In the genomic region with DNA sequence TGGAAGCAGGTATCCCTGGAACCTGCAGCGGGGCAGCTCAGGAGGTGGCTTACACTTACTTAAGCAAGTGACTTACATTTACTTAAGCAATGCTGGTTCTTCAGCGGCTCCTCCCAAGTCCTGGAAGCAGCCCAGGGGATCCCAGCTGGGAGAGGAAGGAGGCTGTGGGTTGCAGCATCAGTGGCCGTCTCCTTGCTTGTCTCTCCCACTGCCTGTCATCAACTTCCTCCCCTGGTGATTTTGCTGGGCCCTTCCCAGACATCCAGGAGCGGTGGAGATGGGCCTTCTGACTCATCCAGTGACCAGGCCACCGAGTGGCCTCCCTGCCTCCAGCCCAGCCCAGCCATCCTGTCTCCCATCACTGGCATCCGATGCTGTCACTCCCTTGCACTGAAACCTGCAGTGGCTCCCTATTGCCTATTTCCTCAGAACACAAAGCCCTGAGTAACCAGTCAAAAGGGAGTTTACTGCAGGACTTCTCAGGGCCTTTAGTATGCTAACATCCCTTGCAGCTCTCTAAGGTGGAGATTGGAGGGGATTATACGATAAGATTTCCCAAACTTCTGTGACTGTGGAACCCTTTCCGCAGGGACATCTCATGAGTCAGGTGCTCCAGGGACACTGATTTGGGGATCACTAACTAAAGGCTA, we compare ENCODE assay signal across 13 cellular contexts.
DNase-seq lines count a peak whose midpoint lies in the region; ATAC-seq and TF ChIP-seq lines count a peak whose summit lies in the region.
"Had no signal": no experiment of that assay in that cellular context is flagged by ENCODE, and none has a peak within 500 bp of the region (broad histone marks: within the 10 kb centered on the region; RNA-seq: fewer than 3 reads in every experiment).

No MANE protein-coding gene starts in this region.

- H3K18ac ChIP-seq in mesendoderm (ENCODE audit: low read length) = no peak overlapping the region

- H3K4me3 ChIP-seq in AG10803 (ENCODE audit: low read length) (no peak overlapping the region), fibroblast of lung (replicated peaks in 1 of 4; ENCODE audit: control extremely low read depth in 1 of 4, insufficient read depth in 1 of 4, low read depth in 3 of 4, low read length in 4 of 4) (no peak overlapping the region), mesendoderm (ENCODE audit: low read length) (no peak overlapping the region)
- H3K4me3 ChIP-seq: skin epidermis had no signal

- H2BK120ac ChIP-seq in mesendoderm (ENCODE audit: low read depth, low read length) = no peak overlapping the region

- no peak overlapping the region for H3K56ac ChIP-seq in mesendoderm (ENCODE audit: low read length)

- H3K79me1 ChIP-seq in mesendoderm (ENCODE audit: low read length) = peaks cover 3% of the 10 kb centered on the region

- TF ChIP-seq CTCF in AG10803 (conservative IDR thresholded peaks at IDR 0.05; ENCODE audit: low read length) (no peak), fibroblast of lung (conservative IDR thresholded peaks at IDR 0.05 in 1 of 2, IDR thresholded peaks at IDR 0.05 in 1 of 2; ENCODE audit: low read depth in 1 of 2, low read length in 2 of 2) (no peak)

- no peaks in the 10 kb centered on the region for H3K27me3 ChIP-seq in fibroblast of lung (ENCODE audit: control insufficient read depth, insufficient read depth, low read length)
- H3K27me3 ChIP-seq in mesendoderm (ENCODE audit: insufficient read depth, low read length, poor library complexity) = no peaks in the 10 kb centered on the region

- no peak overlapping the region for H2BK15ac ChIP-seq in mesendoderm (replicated peaks; ENCODE audit: low read depth)

- no peaks in the 10 kb centered on the region for H3K9me3 ChIP-seq in fibroblast of lung (ENCODE audit: control insufficient read depth, insufficient read depth, low read depth, low read length)

- no CpG with 5 or more reads among the region's 8 CpGs for WGBS in mesendoderm (ENCODE audit: extremely low coverage, insufficient coverage, low lambda C conversion rate)

- H2BK5ac ChIP-seq in mesendoderm (ENCODE audit: low read length) = no peak overlapping the region

- no peaks in the 10 kb centered on the region for H3K4me1 ChIP-seq in fibroblast of lung (ENCODE audit: control insufficient read depth, extremely low read depth, insufficient read depth, low read length)
- H3K4me1 ChIP-seq in mesendoderm (ENCODE audit: control insufficient read depth, low read depth, low read length) = peaks cover 10% of the 10 kb centered on the region

- H4K5ac ChIP-seq in mesendoderm (ENCODE audit: low read length) = no peak overlapping the region

- H3K36me3 ChIP-seq in fibroblast of lung (ENCODE audit: control insufficient read depth, insufficient read depth, low read length) (no peaks in the 10 kb centered on the region), mesendoderm (ENCODE audit: control insufficient read depth, insufficient read depth, low read length) (no peaks in the 10 kb centered on the region)

- H3K79me2 ChIP-seq in fibroblast of lung (ENCODE audit: control insufficient read depth, insufficient read depth, low read length) (no peaks in the 10 kb centered on the region), mesendoderm (ENCODE audit: control insufficient read depth, insufficient read depth, low read length) (no peaks in the 10 kb centered on the region)

- H4K20me1 ChIP-seq in fibroblast of lung (ENCODE audit: control insufficient read depth, extremely low read depth, insufficient read depth, low read length) = no peaks in the 10 kb centered on the region

- H3K9ac ChIP-seq in fibroblast of lung (ENCODE audit: insufficient read depth, low read length) (no peak overlapping the region), mesendoderm (ENCODE audit: low read length) (no peak overlapping the region)

- ATAC-seq in GM21528 (IDR thresholded peaks at IDR 0.05; ENCODE audit: low FRiP score, unreplicated experiment) = no peak

- H3K4me2 ChIP-seq in fibroblast of lung (ENCODE audit: extremely low read depth, insufficient read depth, low read length) = no peak overlapping the region
- no peak overlapping the region for H3K4me2 ChIP-seq in mesendoderm (ENCODE audit: low read length)

- no peak overlapping the region for H4K8ac ChIP-seq in mesendoderm (ENCODE audit: low read depth, low read length)

- no peak overlapping the region for H2AK5ac ChIP-seq in mesendoderm (ENCODE audit: low read length)

- H3K23ac ChIP-seq in mesendoderm (ENCODE audit: low read length) = no peak overlapping the region

- no peak overlapping the region for H2AFZ ChIP-seq in fibroblast of lung (ENCODE audit: low read length)

- DNase-seq in AG10803 (ENCODE audit: low read depth) = peak; percentile 70
- peak; percentile 40 to 51 for DNase-seq in Kasumi-1 (lab: John Stamatoyannopoulos, UW)
- DNase-seq in fibroblast of lung (ENCODE audit: low read depth in 2 of 2) = peak; percentile 1 to 31
- peak; percentile 14 for DNase-seq in mesendoderm
- DNase-seq in hypothalamus (lab: John Stamatoyannopoulos, UW) = no peak
- no peak for DNase-seq in DMS153 treated with DMSO at 0.1 percent for 48 hours (lab: John Stamatoyannopoulos, UW; ENCODE audit: unreplicated experiment)
- DNase-seq in LoVo (ENCODE audit: low spot score) = no peak
- DNase-seq: amygdala; effector CD8-positive, alpha-beta T cell; EL; NCI-H446 treated with DMSO at 0.1 percent for 48 hours had no signal

- no peak overlapping the region for H3K4ac ChIP-seq in mesendoderm (ENCODE audit: low read depth, low read length)

- H3K27ac ChIP-seq in fibroblast of lung (ENCODE audit: insufficient read depth, low read length) (no peak overlapping the region), mesendoderm (ENCODE audit: low read depth, low read length) (no peak overlapping the region)
- H3K27ac ChIP-seq: skin epidermis had no signal

Comparison
In these comparisons a context has a peak if more than half of its experiments do, and no peak if none do; other contexts are left out.
1. DNase-seq: peak in AG10803 (single experiment), Kasumi-1 (2 of 2), fibroblast of lung (2 of 2) and mesendoderm (single experiment); none in hypothalamus (0 of 51), DMS153 treated with DMSO at 0.1 percent for 48 hours (single experiment) and LoVo (single experiment).